In the genomic region with DNA sequence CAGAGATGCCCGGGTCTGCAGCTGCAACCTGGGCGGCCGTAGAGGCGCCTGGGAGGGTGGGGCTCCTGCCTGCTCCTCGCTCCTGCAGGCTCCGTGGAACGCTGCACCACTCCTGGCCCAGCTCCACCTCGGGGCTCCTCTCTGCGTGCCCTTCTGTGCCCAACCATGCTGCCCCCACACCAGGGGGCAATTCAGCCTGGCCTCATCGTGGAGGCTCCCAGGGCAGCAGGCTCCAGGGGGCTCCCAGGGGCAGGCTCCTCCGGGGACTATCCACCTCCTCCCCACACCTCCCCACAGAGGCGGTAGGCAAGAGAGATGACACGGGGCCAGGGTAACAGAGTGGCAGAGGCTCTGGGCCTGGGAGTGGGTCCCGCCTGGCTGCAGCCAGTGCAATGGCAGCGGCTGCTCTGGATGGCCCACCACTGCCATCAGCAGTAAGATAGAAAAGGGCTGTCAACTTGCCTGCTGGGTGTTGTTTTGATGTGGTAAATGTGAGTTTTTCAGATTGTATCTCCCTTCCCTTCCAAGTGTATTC, we compare ENCODE assay signal across 12 cellular contexts. TPM values are rescaled to one million over a fixed set of nuclear protein-coding genes. Genes with fewer than 3 reads are reported as not detected.
DNase-seq lines count a peak whose midpoint lies in the region.
"Had no signal": no experiment of that assay in that cellular context is flagged by ENCODE, and none has a peak within 500 bp of the region (broad histone marks: within the 10 kb centered on the region; RNA-seq: fewer than 3 reads in every experiment).

No MANE protein-coding gene starts in this region.

- H3K4me3 Mint-ChIP-seq in activated T-helper 2 cell treated with anti-CD3 and anti-CD28 coated beads, Interferon-gamma antibody, Interleukin-2, Interleukin-4, amounts not matched to agents 10 μg/mL and 5 μg/mL and 100 μg/mL, durations not matched to agents 14 hours and 24 hours and 36 hours (ENCODE audit: low read depth) = peak overlapping the region; percentile 81
- H3K4me3 Mint-ChIP-seq in immature natural killer cell = peak overlapping the region; percentile 50 to 81 (median 58)

- H3K9me3 Mint-ChIP-seq in activated T-helper 2 cell treated with anti-CD3 and anti-CD28 coated beads, Interferon-gamma antibody, Interleukin-2, Interleukin-4, amounts not matched to agents 10 μg/mL and 5 μg/mL and 100 μg/mL, durations not matched to agents 14 hours and 24 hours and 36 hours = no peaks in the 10 kb centered on the region
- H3K9me3 Mint-ChIP-seq in immature natural killer cell = no peaks in the 10 kb centered on the region

- peaks cover 18% of the 10 kb centered on the region for H3K36me3 Mint-ChIP-seq in activated T-helper 2 cell treated with anti-CD3 and anti-CD28 coated beads, Interferon-gamma antibody, Interleukin-2, Interleukin-4, amounts not matched to agents 10 μg/mL and 5 μg/mL and 100 μg/mL, durations not matched to agents 14 hours and 24 hours and 36 hours (ENCODE audit: low read depth)
- peaks cover 0 to 6% (median 0%) of the 10 kb centered on the region in 3 donors for H3K36me3 Mint-ChIP-seq in immature natural killer cell

- intact Hi-C loops in activated T-helper 2 cell treated with anti-CD3 and anti-CD28 coated beads, Interferon-gamma antibody, Interleukin-2, Interleukin-4, amounts not matched to agents 10 μg/mL and 5 μg/mL and 100 μg/mL, durations not matched to agents 14 hours and 24 hours and 36 hours (cut with micrococcal nuclease) = loop anchor here (1.0 to 5.0 kb wide), 3 partner anchors 9 to 377 kb away; partner anchors contain the start of gene LRRC8C

- peaks cover 84% of the 10 kb centered on the region for H3K4me1 Mint-ChIP-seq in activated T-helper 2 cell treated with anti-CD3 and anti-CD28 coated beads, Interferon-gamma antibody, Interleukin-2, Interleukin-4, amounts not matched to agents 10 μg/mL and 5 μg/mL and 100 μg/mL, durations not matched to agents 14 hours and 24 hours and 36 hours (ENCODE audit: low read depth)
- H3K4me1 Mint-ChIP-seq in immature natural killer cell = peaks cover 66% of the 10 kb centered on the region in 2 donors

- H3K27ac Mint-ChIP-seq in activated T-helper 2 cell treated with anti-CD3 and anti-CD28 coated beads, Interferon-gamma antibody, Interleukin-2, Interleukin-4, amounts not matched to agents 10 μg/mL and 5 μg/mL and 100 μg/mL, durations not matched to agents 14 hours and 24 hours and 36 hours = peak overlapping the region; percentile 99
- peak overlapping the region in 4 of 6 donors; percentile 45 to 88 (median 60) for H3K27ac Mint-ChIP-seq in immature natural killer cell

- no peaks in the 10 kb centered on the region for H3K27me3 Mint-ChIP-seq in activated T-helper 2 cell treated with anti-CD3 and anti-CD28 coated beads, Interferon-gamma antibody, Interleukin-2, Interleukin-4, amounts not matched to agents 10 μg/mL and 5 μg/mL and 100 μg/mL, durations not matched to agents 14 hours and 24 hours and 36 hours (ENCODE audit: low read depth)
- H3K27me3 Mint-ChIP-seq in immature natural killer cell (ENCODE audit: low read depth in 3 of 3) = no peaks in the 10 kb centered on the region

- DNase-seq in stimulated activated CD4-positive, alpha-beta T cell treated with anti-CD3 and anti-CD28 coated beads, Interleukin-15, amount 100 ng/mL, for 24 hours = peak; percentile 52
- DNase-seq in stimulated activated CD4-positive, alpha-beta T cell treated with anti-CD3 and anti-CD28 coated beads, Interleukin-2, amount 100 ng/mL, for 48 hours = no peak
- peak; percentile 66 for DNase-seq in activated T-helper 2 cell treated with anti-CD3 and anti-CD28 coated beads, Interferon-gamma antibody, Interleukin-2, Interleukin-4, amounts not matched to agents 10 μg/mL and 5 μg/mL and 100 μg/mL, durations not matched to agents 14 hours and 24 hours and 36 hours (ENCODE audit: low spot score)
- DNase-seq in immature natural killer cell (peak; percentile 51 to 59 (median 55)), NCI-H82 (lab: John Stamatoyannopoulos, UW) (no peak), UCSD-AML1 (lab: John Stamatoyannopoulos, UW; ENCODE audit: unreplicated experiment) (no peak), SIG-M5 (lab: John Stamatoyannopoulos, UW) (no peak)
- no peak for DNase-seq in effector CD8-positive, alpha-beta T cell (lab: John Stamatoyannopoulos, UW)
- DNase-seq: ACHN, DMS79 treated with DMSO at 0.1 percent for 48 hours, NCI-H1105, T1000 had no signal

RNA-seq across cellular contexts. Expression of gene LRRC8C, which starts 22.4 kb away (rescaled TPM):
- total RNA-seq in activated T-helper 2 cell treated with anti-CD3 and anti-CD28 coated beads, Interferon-gamma antibody, Interleukin-2, Interleukin-4, amounts not matched to agents 10 μg/mL and 5 μg/mL and 100 μg/mL, durations not matched to agents 14 hours and 24 hours and 36 hours = 56.1 and 56.5 TPM in 2 replicates
- 1 to 10 TPM; 3.5 to 7.3 (median 4.1) TPM for polyA plus RNA-seq in immature natural killer cell

Comparison
In these comparisons a context has a peak if more than half of its experiments do, and no peak if none do; other contexts are left out.
1. DNase-seq: peak in stimulated activated CD4-positive, alpha-beta T cell treated with anti-CD3 and anti-CD28 coated beads, Interleukin-15, amount 100 ng/mL, for 24 hours (single experiment), activated T-helper 2 cell treated with anti-CD3 and anti-CD28 coated beads, Interferon-gamma antibody, Interleukin-2, Interleukin-4, amounts not matched to agents 10 μg/mL and 5 μg/mL and 100 μg/mL, durations not matched to agents 14 hours and 24 hours and 36 hours (single experiment) and immature natural killer cell (3 of 3); none in stimulated activated CD4-positive, alpha-beta T cell treated with anti-CD3 and anti-CD28 coated beads, Interleukin-2, amount 100 ng/mL, for 48 hours (0 of 2), effector CD8-positive, alpha-beta T cell (single experiment), NCI-H82 (single experiment), UCSD-AML1 (single experiment) and SIG-M5 (single experiment).